28 cellular contexts compared by ENCODE assay signal in the genomic region with DNA sequence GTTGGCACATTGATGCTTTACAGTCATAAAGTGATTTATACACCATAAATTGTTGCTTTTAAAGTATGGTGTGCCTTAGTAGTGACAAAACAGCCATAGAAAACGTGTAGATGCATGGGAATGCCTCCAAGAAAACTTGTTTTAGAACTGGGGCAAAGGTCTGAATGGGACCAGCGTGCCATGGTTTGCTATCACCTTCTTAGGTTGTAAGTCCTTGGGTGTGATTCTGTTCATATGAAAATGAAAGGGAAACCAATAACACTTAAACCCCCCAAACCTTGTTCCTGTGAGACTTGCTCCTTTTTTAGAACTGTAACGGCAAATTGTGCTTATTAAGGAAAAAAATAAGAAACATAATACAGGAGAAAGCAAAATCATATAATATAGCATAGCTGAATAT.
A peak's percentile ranks its signal among the peaks of the same experiment; 100 is the strongest.
DNase-seq lines count a peak whose midpoint lies in the region; ATAC-seq, FAIRE-seq and TF ChIP-seq lines count a peak whose summit lies in the region.
"Had no signal": no experiment of that assay in that cellular context is flagged by ENCODE, and none has a peak within 500 bp of the region (broad histone marks: within the 10 kb centered on the region; RNA-seq: fewer than 3 reads in every experiment).

No MANE protein-coding gene starts in this region.

- H3K27me3 ChIP-seq in BLaER1 (no peaks in the 10 kb centered on the region), OCI-LY1 (ENCODE audit: insufficient read depth, low read length) (no peaks in the 10 kb centered on the region), dorsolateral prefrontal cortex (no peaks in the 10 kb centered on the region)
- H3K27me3 ChIP-seq in CD8-positive, alpha-beta T cell (ENCODE audit: insufficient read depth, low read length) = no peaks in the 10 kb centered on the region
- H3K27me3 ChIP-seq: Peyer's patch had no signal

- no peaks in the 10 kb centered on the region for H3K36me3 Mint-ChIP-seq in CD8-positive, alpha-beta T cell
- H3K36me3 Mint-ChIP-seq: CD8-positive, alpha-beta memory T cell; IgD-negative memory B cell had no signal

- peaks cover 8% of the 10 kb centered on the region for H3K4me1 ChIP-seq in BLaER1
- peaks cover 14% of the 10 kb centered on the region for H3K4me1 ChIP-seq in OCI-LY1 (ENCODE audit: insufficient read depth, low read length, severe bottlenecking)
- no peaks in the 10 kb centered on the region for H3K4me1 ChIP-seq in CD8-positive, alpha-beta T cell (ENCODE audit: insufficient read depth, low read length)
- H3K4me1 ChIP-seq: Peyer's patch had no signal

- H2AFZ ChIP-seq in OCI-LY1 (ENCODE audit: low read length) = peak overlapping the region; percentile 71
- H2AFZ ChIP-seq: GM23338 had no signal

- no peak for DNase-seq in H54 (ENCODE audit: insufficient read length, low spot score)
- DNase-seq in dorsolateral prefrontal cortex = no peak
- no peak for DNase-seq in CD8-positive, alpha-beta T cell
- no peak for DNase-seq in NCI-H146 (lab: John Stamatoyannopoulos, UW)
- DNase-seq: AML-193; CD8-positive, alpha-beta memory T cell; DMS79 treated with DMSO at 0.1 percent for 48 hours; MV-4-11; NCI-H1105; NCI-H1436 treated with DMSO at 0.1 percent for 48 hours; NCI-H2029; NCI-H446; NCI-H524 treated with DMSO at 0.1 percent for 48 hours; NCI-H774; Peyer's patch; SIG-M5; SK-N-SH; SW 1271 had no signal

- peaks cover 2% of the 10 kb centered on the region; the same call in 1 of the 2 replicates for H3K9me2 ChIP-seq in OCI-LY1 (ENCODE audit: low read depth, low read length)
- H3K9me2 ChIP-seq: SK-N-SH had no signal

- H4K20me1 ChIP-seq in BLaER1 (no peaks in the 10 kb centered on the region), OCI-LY1 (ENCODE audit: insufficient read depth, low read length) (no peaks in the 10 kb centered on the region)

- peaks cover 11% of the 10 kb centered on the region for H3K9me3 Mint-ChIP-seq in CD8-positive, alpha-beta T cell
- H3K9me3 Mint-ChIP-seq: GM23338 had no signal

- H3K4me2 ChIP-seq in BLaER1 (peak overlapping the region; percentile 37; the same call in 1 of the 2 replicates), OCI-LY1 (ENCODE audit: low read length) (peak overlapping the region; percentile 46; the same call in 1 of the 2 replicates)
- H3K4me2 ChIP-seq: GM23338, SK-N-SH had no signal

- no peak for TF ChIP-seq POLR2A in H54 (IDR thresholded peaks at IDR 0.05; ENCODE audit: low read depth, low read length)

- intact Hi-C loops in dorsolateral prefrontal cortex (cut with DNase I) = no loop called here
- intact Hi-C loops in CD8-positive, alpha-beta T cell (cut with DNase I, micrococcal nuclease) = no loop called here

- H3K27me3 Mint-ChIP-seq in CD8-positive, alpha-beta T cell (ENCODE audit: low read depth) = no peaks in the 10 kb centered on the region
- H3K27me3 Mint-ChIP-seq: CD8-positive, alpha-beta memory T cell; IgD-negative memory B cell had no signal

- CTCF ChIA-PET in CD8-positive, alpha-beta T cell (lab: Charles Lee) = no interaction called here

- H3K9me3 ChIP-seq in BLaER1 (no peaks in the 10 kb centered on the region), OCI-LY1 (ENCODE audit: low read length) (no peaks in the 10 kb centered on the region; the same call in 1 of the 2 replicates)
- H3K9me3 ChIP-seq in CD8-positive, alpha-beta T cell (ENCODE audit: low read length) = no peaks in the 10 kb centered on the region
- H3K9me3 ChIP-seq: Peyer's patch, SK-N-SH had no signal

- H3K27ac Mint-ChIP-seq in CD8-positive, alpha-beta T cell = no peak overlapping the region
- H3K27ac Mint-ChIP-seq: CD8-positive, alpha-beta memory T cell; GM23338; IgD-negative memory B cell; T-helper 1 cell treated with Interleukin-12 subunit alpha and Interleukin-12 subunit beta and Interleukin-4 antibody, amounts not matched to agents 30 μg/mL and 1 μg/mL, for 36 hours had no signal

- no peaks in the 10 kb centered on the region for H3F3A ChIP-seq in OCI-LY1 (ENCODE audit: insufficient read depth, low read length)

- no peak for ATAC-seq in CD8-positive, alpha-beta T cell
- ATAC-seq in HG03442 (IDR thresholded peaks at IDR 0.05; ENCODE audit: unreplicated experiment) (no peak), GM21381 (IDR thresholded peaks at IDR 0.05; ENCODE audit: unreplicated experiment) (no peak)
- ATAC-seq: GM23338 had no signal

- no peaks in the 10 kb centered on the region for H3K79me2 ChIP-seq in OCI-LY1 (ENCODE audit: insufficient read depth, low read length)

- H3K4me3 Mint-ChIP-seq in CD8-positive, alpha-beta T cell = no peak overlapping the region
- H3K4me3 Mint-ChIP-seq: GM23338; IgD-negative memory B cell; T-helper 1 cell treated with Interleukin-12 subunit alpha and Interleukin-12 subunit beta and Interleukin-4 antibody, amounts not matched to agents 30 μg/mL and 1 μg/mL, for 36 hours had no signal

- no peaks in the 10 kb centered on the region for H3K36me3 ChIP-seq in BLaER1
- no peaks in the 10 kb centered on the region for H3K36me3 ChIP-seq in OCI-LY1 (ENCODE audit: insufficient read depth, low read length)
- no peaks in the 10 kb centered on the region for H3K36me3 ChIP-seq in CD8-positive, alpha-beta T cell (ENCODE audit: insufficient read depth, low read length)
- H3K36me3 ChIP-seq: Peyer's patch had no signal

- H3K4me1 Mint-ChIP-seq in CD8-positive, alpha-beta T cell (ENCODE audit: low read depth) = no peaks in the 10 kb centered on the region
- H3K4me1 Mint-ChIP-seq: CD8-positive, alpha-beta memory T cell; IgD-negative memory B cell had no signal

- H3K9ac ChIP-seq in BLaER1 (no peak overlapping the region), OCI-LY1 (ENCODE audit: low read length) (no peak overlapping the region)
- H3K9ac ChIP-seq: SK-N-SH had no signal

- H3K27ac ChIP-seq in BLaER1 (no peak overlapping the region), OCI-LY1 (ENCODE audit: low read depth, low read length, poor library complexity, severe bottlenecking) (no peak overlapping the region), dorsolateral prefrontal cortex (peak overlapping the region in 42 of 59 donors; percentile 2 to 78 (median 51))
- no peak overlapping the region for H3K27ac ChIP-seq in CD8-positive, alpha-beta T cell (ENCODE audit: low read depth, low read length)
- H3K27ac ChIP-seq: C4-2B, HL-60, Peyer's patch had no signal

- POLR2A ChIA-PET in CD8-positive, alpha-beta T cell (lab: Charles Lee) = no interaction called here

- peak; percentile 52 for FAIRE-seq in H54 (lab: Jason Lieb, UNC)
- FAIRE-seq: A204.1 had no signal

- TF ChIP-seq CTCF in OCI-LY1 (IDR thresholded peaks at IDR 0.05; ENCODE audit: low read length) = no peak
- no peak for TF ChIP-seq CTCF in dorsolateral prefrontal cortex (IDR thresholded peaks at IDR 0.05 in 54 of 56, conservative IDR thresholded peaks at IDR 0.05 in 2 of 56; ENCODE audit: low read depth in 1 of 56, partially characterized antibody in 56 of 56)
- TF ChIP-seq CTCF in CD8-positive, alpha-beta T cell (IDR thresholded peaks at IDR 0.05) = no peak

- H3K4me3 ChIP-seq in BLaER1 (no peak overlapping the region), OCI-LY1 (ENCODE audit: low read depth, low read length, poor library complexity, severe bottlenecking) (no peak overlapping the region), dorsolateral prefrontal cortex (no peak overlapping the region)
- H3K4me3 ChIP-seq in CD8-positive, alpha-beta T cell (ENCODE audit: low read depth, low read length) = no peak overlapping the region
- H3K4me3 ChIP-seq: GM23338, Peyer's patch had no signal

Comparison
In these comparisons a context has a peak if more than half of its experiments do, and no peak if none do; other contexts are left out.
1. H3K27ac ChIP-seq: peak in dorsolateral prefrontal cortex (42 of 59); none in BLaER1 (single experiment), OCI-LY1 (single experiment) and CD8-positive, alpha-beta T cell (single experiment).